In the genomic region with DNA sequence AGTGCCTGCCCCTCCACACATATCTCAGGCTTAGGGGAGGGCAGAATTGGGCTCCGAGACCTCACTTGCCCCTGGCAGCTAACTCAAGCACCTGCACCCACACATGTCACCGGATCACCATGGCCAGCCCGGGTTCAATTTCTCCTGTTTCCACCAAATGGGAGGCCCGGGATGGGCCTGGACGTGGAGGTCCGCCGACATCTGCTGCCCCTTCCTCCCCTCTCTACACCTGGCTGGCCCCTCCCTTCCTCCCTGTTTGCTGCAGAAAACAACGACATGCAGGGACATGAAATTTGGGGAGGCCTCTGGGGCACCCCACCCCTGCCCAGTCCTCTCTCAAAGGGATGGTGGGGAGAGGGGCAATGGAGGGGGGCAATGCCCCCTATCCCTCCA, we compare ENCODE assay signal across 8 cellular contexts. TPM values are rescaled to one million over a fixed set of nuclear protein-coding genes. Genes with fewer than 3 reads are reported as not detected.
DNase-seq lines count a peak whose midpoint lies in the region; ATAC-seq and TF ChIP-seq lines count a peak whose summit lies in the region.

No MANE protein-coding gene starts in this region.

- H3K36me3 ChIP-seq in suprapubic skin, result peaks cover 14% of the 10 kb centered on the region

- no CpG with 5 or more reads among the region's 8 CpGs for WGBS in suprapubic skin

- H3K27ac Mint-ChIP-seq in activated CD4-positive, alpha-beta T cell treated with anti-CD3 and anti-CD28 coated beads for 36 hours, result peak overlapping the region; percentile 92
- H3K27ac Mint-ChIP-seq in activated naive CD8-positive, alpha-beta T cell treated with anti-CD3 and anti-CD28 coated beads, Interleukin-2, amount 50 U/mL, for 24 hours, result peak overlapping the region; percentile 86

- TF ChIP-seq EP300 in suprapubic skin (IDR thresholded peaks at IDR 0.05), result no peak

- intact Hi-C loops in activated CD4-positive, alpha-beta T cell treated with anti-CD3 and anti-CD28 coated beads for 36 hours (cut with DNase I, micrococcal nuclease), result loop anchor here (2.0 to 10.0 kb wide), 5 partner anchors 15 to 629 kb away; a partner anchor contains a TSS
- intact Hi-C loops in sciatic nerve (cut with DNase I), result no loop called here
- intact Hi-C loops in left colon (cut with DNase I, micrococcal nuclease), result no loop called here

- no peak for TF ChIP-seq POLR2A in suprapubic skin (IDR thresholded peaks at IDR 0.05)

- ATAC-seq in activated CD4-positive, alpha-beta T cell treated with anti-CD3 and anti-CD28 coated beads for 36 hours, result no peak
- ATAC-seq in activated naive CD8-positive, alpha-beta T cell treated with anti-CD3 and anti-CD28 coated beads, Interleukin-2, amount 50 U/mL, for 24 hours, result no peak
- no peak for ATAC-seq in sciatic nerve
- no peak for ATAC-seq in left colon

- CTCF ChIA-PET in activated CD4-positive, alpha-beta T cell treated with anti-CD3 and anti-CD28 coated beads for 36 hours (lab: Charles Lee), result interaction anchor here (0.8 to 4.0 kb wide), 7 partner anchors 11 to 186 kb away, joined by 3 to 21 read pairs (median 4); a partner anchor contains a TSS

- H3K9me3 ChIP-seq in suprapubic skin, result no peaks in the 10 kb centered on the region

- no peaks in the 10 kb centered on the region for H3K9me3 Mint-ChIP-seq in activated CD4-positive, alpha-beta T cell treated with anti-CD3 and anti-CD28 coated beads for 36 hours (ENCODE audit: low read depth)
- H3K9me3 Mint-ChIP-seq in activated naive CD8-positive, alpha-beta T cell treated with anti-CD3 and anti-CD28 coated beads, Interleukin-2, amount 50 U/mL, for 24 hours, result no peaks in the 10 kb centered on the region

- H3K27ac ChIP-seq in suprapubic skin, result peak overlapping the region; percentile 84

- POLR2A ChIA-PET in activated CD4-positive, alpha-beta T cell treated with anti-CD3 and anti-CD28 coated beads for 36 hours (lab: Charles Lee), result no interaction called here

- TF ChIP-seq CTCF in suprapubic skin (IDR thresholded peaks at IDR 0.05), result no peak

- H3K27me3 ChIP-seq in suprapubic skin, result no peaks in the 10 kb centered on the region

- peak overlapping the region; percentile 94 for H3K4me3 Mint-ChIP-seq in activated CD4-positive, alpha-beta T cell treated with anti-CD3 and anti-CD28 coated beads for 36 hours
- peak overlapping the region; percentile 93 for H3K4me3 Mint-ChIP-seq in activated naive CD8-positive, alpha-beta T cell treated with anti-CD3 and anti-CD28 coated beads, Interleukin-2, amount 50 U/mL, for 24 hours

- peak; percentile 36 for DNase-seq in activated CD4-positive, alpha-beta T cell treated with anti-CD3 and anti-CD28 coated beads for 36 hours
- DNase-seq in activated CD4-positive, alpha-beta T cell treated with anti-CD3 and anti-CD28 coated beads, Interleukin-2, amount 50 U/mL, for 1 hour, result no peak
- no peak for DNase-seq in activated naive CD8-positive, alpha-beta T cell treated with anti-CD3 and anti-CD28 coated beads, Interleukin-2, amount 50 U/mL, for 24 hours
- DNase-seq in left kidney (ENCODE audit: low read depth, low spot score), result peak; percentile 40
- no peak for DNase-seq in suprapubic skin (ENCODE audit: low spot score in 2 of 2)
- no peak for DNase-seq in stimulated activated CD4-positive, alpha-beta T cell treated with anti-CD3 and anti-CD28 coated beads, Interleukin-4, amount 100 ng/mL, for 24 hours
- no peak for DNase-seq in sciatic nerve (ENCODE audit: low spot score)
- DNase-seq in left colon, result no peak

- no peaks in the 10 kb centered on the region for H3K27me3 Mint-ChIP-seq in activated CD4-positive, alpha-beta T cell treated with anti-CD3 and anti-CD28 coated beads for 36 hours
- no peaks in the 10 kb centered on the region for H3K27me3 Mint-ChIP-seq in activated naive CD8-positive, alpha-beta T cell treated with anti-CD3 and anti-CD28 coated beads, Interleukin-2, amount 50 U/mL, for 24 hours

- H3K36me3 Mint-ChIP-seq in activated CD4-positive, alpha-beta T cell treated with anti-CD3 and anti-CD28 coated beads for 36 hours (ENCODE audit: low read depth), result peaks cover 19% of the 10 kb centered on the region
- H3K36me3 Mint-ChIP-seq in activated naive CD8-positive, alpha-beta T cell treated with anti-CD3 and anti-CD28 coated beads, Interleukin-2, amount 50 U/mL, for 24 hours (ENCODE audit: low read depth), result peaks cover 11% of the 10 kb centered on the region

- peaks cover 40% of the 10 kb centered on the region for H3K4me1 Mint-ChIP-seq in activated CD4-positive, alpha-beta T cell treated with anti-CD3 and anti-CD28 coated beads for 36 hours
- H3K4me1 Mint-ChIP-seq in activated naive CD8-positive, alpha-beta T cell treated with anti-CD3 and anti-CD28 coated beads, Interleukin-2, amount 50 U/mL, for 24 hours, result peaks cover 39% of the 10 kb centered on the region

- H3K4me1 ChIP-seq in suprapubic skin, result peaks cover 43% of the 10 kb centered on the region

- H3K4me3 ChIP-seq in suprapubic skin, result peak overlapping the region; percentile 80

RNA-seq across cellular contexts. Expression of a gene that starts 1.3 kb away (rescaled TPM):
- total RNA-seq in activated CD4-positive, alpha-beta T cell treated with anti-CD3 and anti-CD28 coated beads for 36 hours, result 10 to 100 TPM; 76.0 to 78.3 TPM
- total RNA-seq in suprapubic skin (100 to 1,000 TPM in 1 of 4 donors, 10 to 100 TPM in 3; 51.5 to 136 (median 61.2) TPM), sciatic nerve (54.0 TPM), left colon (10 to 100 TPM; 62.5 to 64.4 TPM)

RNA-seq across cellular contexts. Expression of a gene that starts 30.2 kb away (rescaled TPM):
- 10 to 100 TPM; 12.1 to 16.2 TPM for total RNA-seq in activated CD4-positive, alpha-beta T cell treated with anti-CD3 and anti-CD28 coated beads for 36 hours
- total RNA-seq in suprapubic skin (10 to 100 TPM in 1 of 4 donors, 1 to 10 TPM in 3; 7.1 to 15.2 (median 7.8) TPM), sciatic nerve (25.2 TPM), left colon (10 to 100 TPM; 10.2 to 10.8 TPM)

RNA-seq across cellular contexts. Expression of a gene that starts 30.6 kb away (rescaled TPM):
- total RNA-seq in activated CD4-positive, alpha-beta T cell treated with anti-CD3 and anti-CD28 coated beads for 36 hours, result 10 to 100 TPM; 56.4 to 56.8 TPM
- total RNA-seq in suprapubic skin (10 to 100 TPM; 73.2 to 87.6 (median 81.1) TPM), sciatic nerve (70.5 TPM), left colon (10 to 100 TPM; 69.2 to 74.9 TPM)

RNA-seq across cellular contexts. Expression of a gene that starts 54.6 kb away (rescaled TPM):
- 1 to 10 TPM; 2.9 to 3.1 TPM for total RNA-seq in activated CD4-positive, alpha-beta T cell treated with anti-CD3 and anti-CD28 coated beads for 36 hours
- total RNA-seq in suprapubic skin (1 to 10 TPM in 3 of 4 donors, under 1 TPM in 1; 0.68 to 1.8 (median 1.2) TPM), sciatic nerve (22.2 TPM), left colon (1 to 10 TPM; 1.1 to 7.8 TPM)

Comparison
In these comparisons a context has a peak if more than half of its experiments do, and no peak if none do; other contexts are left out.
1. DNase-seq: peak in activated CD4-positive, alpha-beta T cell treated with anti-CD3 and anti-CD28 coated beads for 36 hours (single experiment) and left kidney (single experiment); none in activated CD4-positive, alpha-beta T cell treated with anti-CD3 and anti-CD28 coated beads, Interleukin-2, amount 50 U/mL, for 1 hour (single experiment), activated naive CD8-positive, alpha-beta T cell treated with anti-CD3 and anti-CD28 coated beads, Interleukin-2, amount 50 U/mL, for 24 hours (single experiment), suprapubic skin (0 of 2), stimulated activated CD4-positive, alpha-beta T cell treated with anti-CD3 and anti-CD28 coated beads, Interleukin-4, amount 100 ng/mL, for 24 hours (single experiment), sciatic nerve (single experiment) and left colon (0 of 2).
2. intact Hi-C loops: an anchor here in activated CD4-positive, alpha-beta T cell treated with anti-CD3 and anti-CD28 coated beads for 36 hours (2.0 to 10.0 kb wide); none called in sciatic nerve and left colon.